In genomic region chr1:1658583-1659549, GRCh38 we compare ENCODE assay signal across 8 cellular contexts. TPM values are rescaled to one million over a fixed set of nuclear protein-coding genes. Genes with fewer than 3 reads are reported as not detected.
DNase-seq lines count a peak whose midpoint lies in the region; ATAC-seq, FAIRE-seq and TF ChIP-seq lines count a peak whose summit lies in the region.
"Not testable (repeated sequence)": the region's sequence is repeated elsewhere in the genome, so short reads cannot be mapped to it uniquely, and the experiment has no call there.

Gene CDK11B, minus strand, starts transcription at chr1:1659004. Its CDS starts 1,519 bp downstream, at chr1:1657485.

- ATAC-seq in RWPE2 (ENCODE audit: low read depth), result peak; percentile 84
- ATAC-seq in natural killer cell treated with Interleukin-12 subunit alpha and Interleukin-12 subunit beta and Interleukin-15 and Interleukin-18, amount 100 ng/mL, for 72 hours, result peak; percentile 97 to 98
- ATAC-seq in stimulated activated naive CD8-positive, alpha-beta T cell treated with anti-CD3 and anti-CD28 coated beads, Interleukin-15, Interleukin-2, amounts not matched to agents 100 U/mL and 50 U/mL, for 24 hours, result peak; percentile 98

- peaks cover 15% of the 10 kb centered on the region for H3K36me3 Mint-ChIP-seq in activated T-helper 2 cell treated with anti-CD3 and anti-CD28 coated beads, Interferon-gamma antibody, Interleukin-2, Interleukin-4, amounts not matched to agents 10 μg/mL and 5 μg/mL and 100 μg/mL, durations not matched to agents 14 hours and 24 hours and 36 hours (ENCODE audit: low read depth)
- H3K36me3 Mint-ChIP-seq in natural killer cell treated with Interleukin-12 subunit alpha and Interleukin-12 subunit beta and Interleukin-15 and Interleukin-18, amount 100 ng/mL, for 72 hours, result not testable (repeated sequence)

- not testable (repeated sequence) for H3K9me3 Mint-ChIP-seq in activated T-helper 2 cell treated with anti-CD3 and anti-CD28 coated beads, Interferon-gamma antibody, Interleukin-2, Interleukin-4, amounts not matched to agents 10 μg/mL and 5 μg/mL and 100 μg/mL, durations not matched to agents 14 hours and 24 hours and 36 hours; natural killer cell treated with Interleukin-12 subunit alpha and Interleukin-12 subunit beta and Interleukin-15 and Interleukin-18, amount 100 ng/mL, for 72 hours

- not testable (repeated sequence) for H3K4me1 Mint-ChIP-seq in activated T-helper 2 cell treated with anti-CD3 and anti-CD28 coated beads, Interferon-gamma antibody, Interleukin-2, Interleukin-4, amounts not matched to agents 10 μg/mL and 5 μg/mL and 100 μg/mL, durations not matched to agents 14 hours and 24 hours and 36 hours (ENCODE audit: low read depth); natural killer cell treated with Interleukin-12 subunit alpha and Interleukin-12 subunit beta and Interleukin-15 and Interleukin-18, amount 100 ng/mL, for 72 hours (ENCODE audit: low read depth in 2 of 2)

- H3K4me3 ChIP-seq in RWPE2 (ENCODE audit: severe bottlenecking) (peak within 1 kb of the TSS; percentile 98), fibroblast of mammary gland (ENCODE audit: control insufficient read depth, low read depth, low read length) (peak within 1 kb of the TSS; percentile 62)

- peak within 1 kb of the TSS; percentile 91 for H3K4me3 Mint-ChIP-seq in activated T-helper 2 cell treated with anti-CD3 and anti-CD28 coated beads, Interferon-gamma antibody, Interleukin-2, Interleukin-4, amounts not matched to agents 10 μg/mL and 5 μg/mL and 100 μg/mL, durations not matched to agents 14 hours and 24 hours and 36 hours (ENCODE audit: low read depth)
- H3K4me3 Mint-ChIP-seq in natural killer cell treated with Interleukin-12 subunit alpha and Interleukin-12 subunit beta and Interleukin-15 and Interleukin-18, amount 100 ng/mL, for 72 hours, result peak within 1 kb of the TSS; percentile 89

- TF ChIP-seq POLR2A in H54 (IDR thresholded peaks at IDR 0.05; ENCODE audit: low read depth, low read length), result not testable (repeated sequence)

- FAIRE-seq in H54 (lab: Jason Lieb, UNC), result peak; percentile 67

- peak; percentile 51 for TF ChIP-seq CTCF in RWPE2 (IDR thresholded peaks at IDR 0.05; ENCODE audit: poor library complexity, severe bottlenecking)
- TF ChIP-seq CTCF in fibroblast of mammary gland (conservative IDR thresholded peaks at IDR 0.05; ENCODE audit: control insufficient read depth, insufficient read depth, low read depth, low read length), result not testable (repeated sequence)

- not testable (repeated sequence) for H3K27me3 Mint-ChIP-seq in activated T-helper 2 cell treated with anti-CD3 and anti-CD28 coated beads, Interferon-gamma antibody, Interleukin-2, Interleukin-4, amounts not matched to agents 10 μg/mL and 5 μg/mL and 100 μg/mL, durations not matched to agents 14 hours and 24 hours and 36 hours (ENCODE audit: low read depth); natural killer cell treated with Interleukin-12 subunit alpha and Interleukin-12 subunit beta and Interleukin-15 and Interleukin-18, amount 100 ng/mL, for 72 hours

- intact Hi-C loops in activated T-helper 2 cell treated with anti-CD3 and anti-CD28 coated beads, Interferon-gamma antibody, Interleukin-2, Interleukin-4, amounts not matched to agents 10 μg/mL and 5 μg/mL and 100 μg/mL, durations not matched to agents 14 hours and 24 hours and 36 hours (cut with micrococcal nuclease), result loop anchor here (1.0 to 2.0 kb wide), 3 partner anchors 44 to 85 kb away; partner anchors contain the start of genes CDK11A, MIB2 and SSU72

- H3K9me3 ChIP-seq in RWPE2 (ENCODE audit: severe bottlenecking), result not testable (repeated sequence)

- H3K36me3 ChIP-seq in RWPE2 (ENCODE audit: low read depth), result peaks cover 32% of the 10 kb centered on the region

- DNase-seq in ELF-1 (ENCODE audit: low read depth, low spot score) (peak; percentile 99), H54 (ENCODE audit: insufficient read length, low spot score) (peak; percentile 72), LoVo (ENCODE audit: low spot score) (peak; percentile 90), RWPE2 (ENCODE audit: low spot score) (peak; percentile 95), fibroblast of mammary gland (ENCODE audit: low read depth) (peak; percentile 97)
- DNase-seq in activated T-helper 2 cell treated with anti-CD3 and anti-CD28 coated beads, Interferon-gamma antibody, Interleukin-2, Interleukin-4, amounts not matched to agents 10 μg/mL and 5 μg/mL and 100 μg/mL, durations not matched to agents 14 hours and 24 hours and 36 hours (ENCODE audit: low spot score), result peak; percentile 94
- DNase-seq in natural killer cell treated with Interleukin-12 subunit alpha and Interleukin-12 subunit beta and Interleukin-15 and Interleukin-18, amount 100 ng/mL, for 72 hours (ENCODE audit: low spot score), result peak; percentile 95
- DNase-seq in stimulated activated naive CD8-positive, alpha-beta T cell treated with anti-CD3 and anti-CD28 coated beads, Interleukin-15, Interleukin-2, amounts not matched to agents 100 U/mL and 50 U/mL, for 24 hours, result peak; percentile 100

- peak within 1 kb of the TSS; percentile 83 for H3K27ac ChIP-seq in RWPE2 (ENCODE audit: poor library complexity, severe bottlenecking)

- not testable (repeated sequence) for H3K27me3 ChIP-seq in RWPE2 (ENCODE audit: insufficient read depth, poor library complexity, severe bottlenecking)

- not testable (repeated sequence) for H3K4me1 ChIP-seq in RWPE2 (ENCODE audit: insufficient read depth, poor library complexity, severe bottlenecking)

- peak within 1 kb of the TSS; percentile 99 for H3K27ac Mint-ChIP-seq in activated T-helper 2 cell treated with anti-CD3 and anti-CD28 coated beads, Interferon-gamma antibody, Interleukin-2, Interleukin-4, amounts not matched to agents 10 μg/mL and 5 μg/mL and 100 μg/mL, durations not matched to agents 14 hours and 24 hours and 36 hours
- peak within 1 kb of the TSS; percentile 95 to 100 for H3K27ac Mint-ChIP-seq in natural killer cell treated with Interleukin-12 subunit alpha and Interleukin-12 subunit beta and Interleukin-15 and Interleukin-18, amount 100 ng/mL, for 72 hours

RNA-seq across cellular contexts. Expression of gene CDK11B, which starts in this region (rescaled TPM):
- total RNA-seq in activated T-helper 2 cell treated with anti-CD3 and anti-CD28 coated beads, Interferon-gamma antibody, Interleukin-2, Interleukin-4, amounts not matched to agents 10 μg/mL and 5 μg/mL and 100 μg/mL, durations not matched to agents 14 hours and 24 hours and 36 hours, result 32.1 and 32.4 TPM in 2 replicates
- 10 to 100 TPM; 37.2 to 51.7 TPM for total RNA-seq in natural killer cell treated with Interleukin-12 subunit alpha and Interleukin-12 subunit beta and Interleukin-15 and Interleukin-18, amount 100 ng/mL, for 72 hours

Comparison
In these comparisons a context has a peak if more than half of its experiments do, and no peak if none do; other contexts are left out.
1. Peak in every context shown above with its lines: DNase-seq, ATAC-seq, H3K4me3 ChIP-seq and H3K27ac ChIP-seq.